Comparison of ENCODE assay signal across 1 cellular context in the genomic region with DNA sequence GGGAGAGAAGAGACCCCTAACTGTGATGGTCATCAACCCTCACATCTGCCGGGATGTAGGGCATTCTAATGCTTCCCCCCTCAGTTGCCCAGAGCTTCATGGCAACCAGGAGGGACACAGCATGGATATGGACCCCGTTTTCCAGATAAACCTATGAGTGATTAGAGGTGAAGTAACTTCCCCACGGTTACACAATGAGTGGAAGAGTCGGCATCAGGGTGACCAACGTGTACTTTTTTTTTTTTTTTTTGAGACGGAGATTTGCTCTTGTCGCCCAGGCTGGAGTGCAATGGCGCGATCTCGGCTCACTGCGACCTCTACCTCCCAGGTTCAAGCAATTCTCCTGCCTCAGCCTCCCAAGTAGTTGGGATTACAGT.
TF ChIP-seq lines count a peak whose summit lies in the region.

No MANE protein-coding gene starts in this region.

TF ChIP-seq in SK-N-SH treated with all-trans-retinoic acid at 6 μM for 48 hours, 23 proteins besides CTCF, POLR2A, EP300 and RAD21 (continued from another document):
- TF ChIP-seq, protein P1, sequence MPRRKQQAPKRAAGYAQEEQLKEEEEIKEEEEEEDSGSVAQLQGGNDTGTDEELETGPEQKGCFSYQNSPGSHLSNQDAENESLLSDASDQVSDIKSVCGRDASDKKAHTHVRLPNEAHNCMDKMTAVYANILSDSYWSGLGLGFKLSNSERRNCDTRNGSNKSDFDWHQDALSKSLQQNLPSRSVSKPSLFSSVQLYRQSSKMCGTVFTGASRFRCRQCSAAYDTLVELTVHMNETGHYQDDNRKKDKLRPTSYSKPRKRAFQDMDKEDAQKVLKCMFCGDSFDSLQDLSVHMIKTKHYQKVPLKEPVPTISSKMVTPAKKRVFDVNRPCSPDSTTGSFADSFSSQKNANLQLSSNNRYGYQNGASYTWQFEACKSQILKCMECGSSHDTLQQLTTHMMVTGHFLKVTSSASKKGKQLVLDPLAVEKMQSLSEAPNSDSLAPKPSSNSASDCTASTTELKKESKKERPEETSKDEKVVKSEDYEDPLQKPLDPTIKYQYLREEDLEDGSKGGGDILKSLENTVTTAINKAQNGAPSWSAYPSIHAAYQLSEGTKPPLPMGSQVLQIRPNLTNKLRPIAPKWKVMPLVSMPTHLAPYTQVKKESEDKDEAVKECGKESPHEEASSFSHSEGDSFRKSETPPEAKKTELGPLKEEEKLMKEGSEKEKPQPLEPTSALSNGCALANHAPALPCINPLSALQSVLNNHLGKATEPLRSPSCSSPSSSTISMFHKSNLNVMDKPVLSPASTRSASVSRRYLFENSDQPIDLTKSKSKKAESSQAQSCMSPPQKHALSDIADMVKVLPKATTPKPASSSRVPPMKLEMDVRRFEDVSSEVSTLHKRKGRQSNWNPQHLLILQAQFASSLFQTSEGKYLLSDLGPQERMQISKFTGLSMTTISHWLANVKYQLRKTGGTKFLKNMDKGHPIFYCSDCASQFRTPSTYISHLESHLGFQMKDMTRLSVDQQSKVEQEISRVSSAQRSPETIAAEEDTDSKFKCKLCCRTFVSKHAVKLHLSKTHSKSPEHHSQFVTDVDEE (CRISPR knock-in tag; IDR thresholded peaks at IDR 0.05) = no peak
